ENCODE assay signal across 1 cellular context in the genomic region with DNA sequence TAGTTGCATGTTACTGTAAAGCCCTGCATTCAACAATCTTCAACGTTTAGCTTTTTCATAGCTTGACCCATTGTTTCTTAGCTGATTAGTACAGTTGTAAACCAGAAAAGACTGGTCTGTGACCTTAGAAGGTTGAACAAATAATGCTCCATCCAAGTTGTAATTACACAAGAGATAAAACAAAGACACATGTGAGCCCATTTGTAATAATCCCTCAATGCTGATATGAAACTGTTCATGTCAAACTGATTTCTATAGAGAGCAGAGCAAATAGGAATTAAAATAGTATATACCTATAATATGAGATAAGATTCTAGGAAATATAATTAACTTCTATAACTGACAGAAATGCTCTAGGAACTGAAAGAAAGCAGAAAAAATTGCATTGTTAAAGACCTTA.
TF ChIP-seq lines count a peak whose summit lies in the region.

No MANE protein-coding gene starts in this region.

TF ChIP-seq in HepG2, 621 proteins besides CTCF, POLR2A, EP300 and RAD21 (continued from another document and continues in another):
- TF ChIP-seq, protein P1, sequence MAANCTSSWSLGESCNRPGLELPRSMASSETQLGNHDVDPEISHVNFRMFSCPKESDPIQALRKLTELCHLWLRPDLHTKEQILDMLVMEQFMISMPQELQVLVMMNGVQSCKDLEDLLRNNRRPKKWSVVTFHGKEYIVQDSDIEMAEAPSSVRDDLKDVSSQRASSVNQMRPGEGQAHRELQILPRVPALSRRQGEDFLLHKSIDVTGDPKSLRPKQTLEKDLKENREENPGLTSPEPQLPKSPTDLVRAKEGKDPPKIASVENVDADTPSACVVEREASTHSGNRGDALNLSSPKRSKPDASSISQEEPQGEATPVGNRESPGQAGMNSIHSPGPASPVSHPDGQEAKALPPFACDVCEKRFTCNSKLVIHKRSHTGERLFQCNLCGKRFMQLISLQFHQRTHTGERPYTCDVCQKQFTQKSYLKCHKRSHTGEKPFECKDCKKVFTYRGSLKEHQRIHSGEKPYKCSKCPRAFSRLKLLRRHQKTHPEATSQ (CRISPR knock-in tag; IDR thresholded peaks at IDR 0.05; ENCODE audit: borderline replicate concordance): no peak
- 0 out of 2 replicates have a peak, but pooled peaks have one; percentile 22 for TF ChIP-seq ZNF644 (CRISPR knock-in tag; IDR thresholded peaks at IDR 0.05; ENCODE audit: low read depth)
- no peak for TF ChIP-seq SRSF1 (optimal IDR thresholded peaks at IDR 0.05; ENCODE audit: low read depth, low read length)
- TF ChIP-seq, protein P2, sequence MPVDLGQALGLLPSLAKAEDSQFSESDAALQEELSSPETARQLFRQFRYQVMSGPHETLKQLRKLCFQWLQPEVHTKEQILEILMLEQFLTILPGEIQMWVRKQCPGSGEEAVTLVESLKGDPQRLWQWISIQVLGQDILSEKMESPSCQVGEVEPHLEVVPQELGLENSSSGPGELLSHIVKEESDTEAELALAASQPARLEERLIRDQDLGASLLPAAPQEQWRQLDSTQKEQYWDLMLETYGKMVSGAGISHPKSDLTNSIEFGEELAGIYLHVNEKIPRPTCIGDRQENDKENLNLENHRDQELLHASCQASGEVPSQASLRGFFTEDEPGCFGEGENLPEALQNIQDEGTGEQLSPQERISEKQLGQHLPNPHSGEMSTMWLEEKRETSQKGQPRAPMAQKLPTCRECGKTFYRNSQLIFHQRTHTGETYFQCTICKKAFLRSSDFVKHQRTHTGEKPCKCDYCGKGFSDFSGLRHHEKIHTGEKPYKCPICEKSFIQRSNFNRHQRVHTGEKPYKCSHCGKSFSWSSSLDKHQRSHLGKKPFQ (CRISPR knock-in tag; IDR thresholded peaks at IDR 0.05; ENCODE audit: insufficient replicate concordance): no peak
- peak; percentile 32; the same call in 1 of the 2 replicates for TF ChIP-seq HNF4A (CRISPR knock-in tag; IDR thresholded peaks at IDR 0.05)
- no peak for TF ChIP-seq PHF5A (CRISPR knock-in tag; IDR thresholded peaks at IDR 0.05; ENCODE audit: low read depth, unreplicated experiment)
- peak; percentile 57; the same call in 1 of the 2 replicates for TF ChIP-seq HMG20A (CRISPR knock-in tag; IDR thresholded peaks at IDR 0.05; ENCODE audit: borderline replicate concordance)
- 0 out of 2 replicates have a peak, but pooled peaks have one; percentile 9 for TF ChIP-seq EHMT2 (IDR thresholded peaks at IDR 0.05; ENCODE audit: borderline replicate concordance, low read depth, low read length)
- TF ChIP-seq, protein P3, sequence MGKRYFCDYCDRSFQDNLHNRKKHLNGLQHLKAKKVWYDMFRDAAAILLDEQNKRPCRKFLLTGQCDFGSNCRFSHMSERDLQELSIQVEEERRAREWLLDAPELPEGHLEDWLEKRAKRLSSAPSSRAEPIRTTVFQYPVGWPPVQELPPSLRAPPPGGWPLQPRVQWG (CRISPR knock-in tag; IDR thresholded peaks at IDR 0.05; ENCODE audit: borderline replicate concordance, low read depth): no peak
- TF ChIP-seq DR1 (CRISPR knock-in tag; IDR thresholded peaks at IDR 0.05): no peak
- no peak for TF ChIP-seq HNF4G (IDR thresholded peaks at IDR 0.05; ENCODE audit: borderline replicate concordance, low read depth, low read length)
- TF ChIP-seq HNF4G (CRISPR knock-in tag; IDR thresholded peaks at IDR 0.05; ENCODE audit: borderline replicate concordance, low read depth): no peak
- TF ChIP-seq ZNF773 (CRISPR knock-in tag; IDR thresholded peaks at IDR 0.05; ENCODE audit: borderline replicate concordance): no peak
- TF ChIP-seq, protein P4, sequence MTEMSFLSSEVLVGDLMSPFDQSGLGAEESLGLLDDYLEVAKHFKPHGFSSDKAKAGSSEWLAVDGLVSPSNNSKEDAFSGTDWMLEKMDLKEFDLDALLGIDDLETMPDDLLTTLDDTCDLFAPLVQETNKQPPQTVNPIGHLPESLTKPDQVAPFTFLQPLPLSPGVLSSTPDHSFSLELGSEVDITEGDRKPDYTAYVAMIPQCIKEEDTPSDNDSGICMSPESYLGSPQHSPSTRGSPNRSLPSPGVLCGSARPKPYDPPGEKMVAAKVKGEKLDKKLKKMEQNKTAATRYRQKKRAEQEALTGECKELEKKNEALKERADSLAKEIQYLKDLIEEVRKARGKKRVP (CRISPR knock-in tag; IDR thresholded peaks at IDR 0.05): no peak
- TF ChIP-seq, protein P5, sequence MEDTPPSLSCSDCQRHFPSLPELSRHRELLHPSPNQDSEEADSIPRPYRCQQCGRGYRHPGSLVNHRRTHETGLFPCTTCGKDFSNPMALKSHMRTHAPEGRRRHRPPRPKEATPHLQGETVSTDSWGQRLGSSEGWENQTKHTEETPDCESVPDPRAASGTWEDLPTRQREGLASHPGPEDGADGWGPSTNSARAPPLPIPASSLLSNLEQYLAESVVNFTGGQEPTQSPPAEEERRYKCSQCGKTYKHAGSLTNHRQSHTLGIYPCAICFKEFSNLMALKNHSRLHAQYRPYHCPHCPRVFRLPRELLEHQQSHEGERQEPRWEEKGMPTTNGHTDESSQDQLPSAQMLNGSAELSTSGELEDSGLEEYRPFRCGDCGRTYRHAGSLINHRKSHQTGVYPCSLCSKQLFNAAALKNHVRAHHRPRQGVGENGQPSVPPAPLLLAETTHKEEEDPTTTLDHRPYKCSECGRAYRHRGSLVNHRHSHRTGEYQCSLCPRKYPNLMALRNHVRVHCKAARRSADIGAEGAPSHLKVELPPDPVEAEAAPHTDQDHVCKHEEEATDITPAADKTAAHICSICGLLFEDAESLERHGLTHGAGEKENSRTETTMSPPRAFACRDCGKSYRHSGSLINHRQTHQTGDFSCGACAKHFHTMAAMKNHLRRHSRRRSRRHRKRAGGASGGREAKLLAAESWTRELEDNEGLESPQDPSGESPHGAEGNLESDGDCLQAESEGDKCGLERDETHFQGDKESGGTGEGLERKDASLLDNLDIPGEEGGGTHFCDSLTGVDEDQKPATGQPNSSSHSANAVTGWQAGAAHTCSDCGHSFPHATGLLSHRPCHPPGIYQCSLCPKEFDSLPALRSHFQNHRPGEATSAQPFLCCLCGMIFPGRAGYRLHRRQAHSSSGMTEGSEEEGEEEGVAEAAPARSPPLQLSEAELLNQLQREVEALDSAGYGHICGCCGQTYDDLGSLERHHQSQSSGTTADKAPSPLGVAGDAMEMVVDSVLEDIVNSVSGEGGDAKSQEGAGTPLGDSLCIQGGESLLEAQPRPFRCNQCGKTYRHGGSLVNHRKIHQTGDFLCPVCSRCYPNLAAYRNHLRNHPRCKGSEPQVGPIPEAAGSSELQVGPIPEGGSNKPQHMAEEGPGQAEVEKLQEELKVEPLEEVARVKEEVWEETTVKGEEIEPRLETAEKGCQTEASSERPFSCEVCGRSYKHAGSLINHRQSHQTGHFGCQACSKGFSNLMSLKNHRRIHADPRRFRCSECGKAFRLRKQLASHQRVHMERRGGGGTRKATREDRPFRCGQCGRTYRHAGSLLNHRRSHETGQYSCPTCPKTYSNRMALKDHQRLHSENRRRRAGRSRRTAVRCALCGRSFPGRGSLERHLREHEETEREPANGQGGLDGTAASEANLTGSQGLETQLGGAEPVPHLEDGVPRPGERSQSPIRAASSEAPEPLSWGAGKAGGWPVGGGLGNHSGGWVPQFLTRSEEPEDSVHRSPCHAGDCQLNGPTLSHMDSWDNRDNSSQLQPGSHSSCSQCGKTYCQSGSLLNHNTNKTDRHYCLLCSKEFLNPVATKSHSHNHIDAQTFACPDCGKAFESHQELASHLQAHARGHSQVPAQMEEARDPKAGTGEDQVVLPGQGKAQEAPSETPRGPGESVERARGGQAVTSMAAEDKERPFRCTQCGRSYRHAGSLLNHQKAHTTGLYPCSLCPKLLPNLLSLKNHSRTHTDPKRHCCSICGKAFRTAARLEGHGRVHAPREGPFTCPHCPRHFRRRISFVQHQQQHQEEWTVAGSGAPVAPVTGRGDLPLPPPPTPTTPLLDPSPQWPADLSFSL (CRISPR knock-in tag; IDR thresholded peaks at IDR 0.05): no peak
- TF ChIP-seq KDM5B (CRISPR knock-in tag; IDR thresholded peaks at IDR 0.05; ENCODE audit: borderline replicate concordance): no peak
- TF ChIP-seq MIXL1 (CRISPR knock-in tag; IDR thresholded peaks at IDR 0.05): no peak
- TF ChIP-seq, protein P6, sequence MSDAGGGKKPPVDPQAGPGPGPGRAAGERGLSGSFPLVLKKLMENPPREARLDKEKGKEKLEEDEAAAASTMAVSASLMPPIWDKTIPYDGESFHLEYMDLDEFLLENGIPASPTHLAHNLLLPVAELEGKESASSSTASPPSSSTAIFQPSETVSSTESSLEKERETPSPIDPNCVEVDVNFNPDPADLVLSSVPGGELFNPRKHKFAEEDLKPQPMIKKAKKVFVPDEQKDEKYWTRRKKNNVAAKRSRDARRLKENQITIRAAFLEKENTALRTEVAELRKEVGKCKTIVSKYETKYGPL (CRISPR knock-in tag; IDR thresholded peaks at IDR 0.05): no peak
- no peak for TF ChIP-seq ZNF180 (CRISPR knock-in tag; IDR thresholded peaks at IDR 0.05; ENCODE audit: borderline replicate concordance, low read depth)
- TF ChIP-seq ZC3H13 (CRISPR knock-in tag; IDR thresholded peaks at IDR 0.05): no peak
- no peak for TF ChIP-seq IKZF1 (IDR thresholded peaks at IDR 0.05)
- TF ChIP-seq PAX8 (CRISPR knock-in tag; IDR thresholded peaks at IDR 0.05; ENCODE audit: borderline replicate concordance): no peak
- peak in 1 of 2 experiments; percentile 61; a peak in 1 of 4 replicates for TF ChIP-seq NR2F1 (CRISPR knock-in tag; IDR thresholded peaks at IDR 0.05)
- peak; percentile 39; the same call in 1 of the 2 replicates for TF ChIP-seq GATAD2A (CRISPR knock-in tag; IDR thresholded peaks at IDR 0.05)
- TF ChIP-seq, protein P7, sequence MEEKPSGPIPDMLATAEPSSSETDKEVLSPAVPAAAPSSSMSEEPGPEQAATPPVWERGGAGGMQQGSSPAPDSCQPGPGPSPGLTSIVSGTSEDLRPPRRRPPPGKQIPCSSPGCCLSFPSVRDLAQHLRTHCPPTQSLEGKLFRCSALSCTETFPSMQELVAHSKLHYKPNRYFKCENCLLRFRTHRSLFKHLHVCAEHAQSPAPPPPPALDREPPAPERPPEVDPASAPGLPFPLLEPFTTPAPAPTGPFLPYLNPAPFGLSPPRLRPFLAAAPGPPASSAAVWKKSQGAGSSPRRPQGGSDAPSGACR (CRISPR knock-in tag; IDR thresholded peaks at IDR 0.05): no peak
- TF ChIP-seq, protein P8, sequence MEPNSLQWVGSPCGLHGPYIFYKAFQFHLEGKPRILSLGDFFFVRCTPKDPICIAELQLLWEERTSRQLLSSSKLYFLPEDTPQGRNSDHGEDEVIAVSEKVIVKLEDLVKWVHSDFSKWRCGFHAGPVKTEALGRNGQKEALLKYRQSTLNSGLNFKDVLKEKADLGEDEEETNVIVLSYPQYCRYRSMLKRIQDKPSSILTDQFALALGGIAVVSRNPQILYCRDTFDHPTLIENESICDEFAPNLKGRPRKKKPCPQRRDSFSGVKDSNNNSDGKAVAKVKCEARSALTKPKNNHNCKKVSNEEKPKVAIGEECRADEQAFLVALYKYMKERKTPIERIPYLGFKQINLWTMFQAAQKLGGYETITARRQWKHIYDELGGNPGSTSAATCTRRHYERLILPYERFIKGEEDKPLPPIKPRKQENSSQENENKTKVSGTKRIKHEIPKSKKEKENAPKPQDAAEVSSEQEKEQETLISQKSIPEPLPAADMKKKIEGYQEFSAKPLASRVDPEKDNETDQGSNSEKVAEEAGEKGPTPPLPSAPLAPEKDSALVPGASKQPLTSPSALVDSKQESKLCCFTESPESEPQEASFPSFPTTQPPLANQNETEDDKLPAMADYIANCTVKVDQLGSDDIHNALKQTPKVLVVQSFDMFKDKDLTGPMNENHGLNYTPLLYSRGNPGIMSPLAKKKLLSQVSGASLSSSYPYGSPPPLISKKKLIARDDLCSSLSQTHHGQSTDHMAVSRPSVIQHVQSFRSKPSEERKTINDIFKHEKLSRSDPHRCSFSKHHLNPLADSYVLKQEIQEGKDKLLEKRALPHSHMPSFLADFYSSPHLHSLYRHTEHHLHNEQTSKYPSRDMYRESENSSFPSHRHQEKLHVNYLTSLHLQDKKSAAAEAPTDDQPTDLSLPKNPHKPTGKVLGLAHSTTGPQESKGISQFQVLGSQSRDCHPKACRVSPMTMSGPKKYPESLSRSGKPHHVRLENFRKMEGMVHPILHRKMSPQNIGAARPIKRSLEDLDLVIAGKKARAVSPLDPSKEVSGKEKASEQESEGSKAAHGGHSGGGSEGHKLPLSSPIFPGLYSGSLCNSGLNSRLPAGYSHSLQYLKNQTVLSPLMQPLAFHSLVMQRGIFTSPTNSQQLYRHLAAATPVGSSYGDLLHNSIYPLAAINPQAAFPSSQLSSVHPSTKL (CRISPR knock-in tag; IDR thresholded peaks at IDR 0.05): peak; percentile 44; the same call in 1 of the 2 replicates
- TF ChIP-seq SOX13 (IDR thresholded peaks at IDR 0.05): no peak
- TF ChIP-seq SOX13 (CRISPR knock-in tag; conservative IDR thresholded peaks at IDR 0.05 in 1 of 2, IDR thresholded peaks at IDR 0.05 in 1 of 2): peak in 1 of 2 experiments; percentile 90; a peak in 2 of 4 replicates
- TF ChIP-seq, protein P9, sequence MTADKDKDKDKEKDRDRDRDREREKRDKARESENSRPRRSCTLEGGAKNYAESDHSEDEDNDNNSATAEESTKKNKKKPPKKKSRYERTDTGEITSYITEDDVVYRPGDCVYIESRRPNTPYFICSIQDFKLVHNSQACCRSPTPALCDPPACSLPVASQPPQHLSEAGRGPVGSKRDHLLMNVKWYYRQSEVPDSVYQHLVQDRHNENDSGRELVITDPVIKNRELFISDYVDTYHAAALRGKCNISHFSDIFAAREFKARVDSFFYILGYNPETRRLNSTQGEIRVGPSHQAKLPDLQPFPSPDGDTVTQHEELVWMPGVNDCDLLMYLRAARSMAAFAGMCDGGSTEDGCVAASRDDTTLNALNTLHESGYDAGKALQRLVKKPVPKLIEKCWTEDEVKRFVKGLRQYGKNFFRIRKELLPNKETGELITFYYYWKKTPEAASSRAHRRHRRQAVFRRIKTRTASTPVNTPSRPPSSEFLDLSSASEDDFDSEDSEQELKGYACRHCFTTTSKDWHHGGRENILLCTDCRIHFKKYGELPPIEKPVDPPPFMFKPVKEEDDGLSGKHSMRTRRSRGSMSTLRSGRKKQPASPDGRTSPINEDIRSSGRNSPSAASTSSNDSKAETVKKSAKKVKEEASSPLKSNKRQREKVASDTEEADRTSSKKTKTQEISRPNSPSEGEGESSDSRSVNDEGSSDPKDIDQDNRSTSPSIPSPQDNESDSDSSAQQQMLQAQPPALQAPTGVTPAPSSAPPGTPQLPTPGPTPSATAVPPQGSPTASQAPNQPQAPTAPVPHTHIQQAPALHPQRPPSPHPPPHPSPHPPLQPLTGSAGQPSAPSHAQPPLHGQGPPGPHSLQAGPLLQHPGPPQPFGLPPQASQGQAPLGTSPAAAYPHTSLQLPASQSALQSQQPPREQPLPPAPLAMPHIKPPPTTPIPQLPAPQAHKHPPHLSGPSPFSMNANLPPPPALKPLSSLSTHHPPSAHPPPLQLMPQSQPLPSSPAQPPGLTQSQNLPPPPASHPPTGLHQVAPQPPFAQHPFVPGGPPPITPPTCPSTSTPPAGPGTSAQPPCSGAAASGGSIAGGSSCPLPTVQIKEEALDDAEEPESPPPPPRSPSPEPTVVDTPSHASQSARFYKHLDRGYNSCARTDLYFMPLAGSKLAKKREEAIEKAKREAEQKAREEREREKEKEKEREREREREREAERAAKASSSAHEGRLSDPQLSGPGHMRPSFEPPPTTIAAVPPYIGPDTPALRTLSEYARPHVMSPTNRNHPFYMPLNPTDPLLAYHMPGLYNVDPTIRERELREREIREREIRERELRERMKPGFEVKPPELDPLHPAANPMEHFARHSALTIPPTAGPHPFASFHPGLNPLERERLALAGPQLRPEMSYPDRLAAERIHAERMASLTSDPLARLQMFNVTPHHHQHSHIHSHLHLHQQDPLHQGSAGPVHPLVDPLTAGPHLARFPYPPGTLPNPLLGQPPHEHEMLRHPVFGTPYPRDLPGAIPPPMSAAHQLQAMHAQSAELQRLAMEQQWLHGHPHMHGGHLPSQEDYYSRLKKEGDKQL (CRISPR knock-in tag; IDR thresholded peaks at IDR 0.05; ENCODE audit: low read depth): no peak
- TF ChIP-seq FOXA3 (CRISPR knock-in tag; IDR thresholded peaks at IDR 0.05): peak; percentile 42; the same call in 1 of the 2 replicates
- no peak for TF ChIP-seq CREM (IDR thresholded peaks at IDR 0.05)
- TF ChIP-seq CREM (CRISPR knock-in tag; IDR thresholded peaks at IDR 0.05): no peak
